Comparison of ENCODE assay signal across 15 cellular contexts in the genomic region with DNA sequence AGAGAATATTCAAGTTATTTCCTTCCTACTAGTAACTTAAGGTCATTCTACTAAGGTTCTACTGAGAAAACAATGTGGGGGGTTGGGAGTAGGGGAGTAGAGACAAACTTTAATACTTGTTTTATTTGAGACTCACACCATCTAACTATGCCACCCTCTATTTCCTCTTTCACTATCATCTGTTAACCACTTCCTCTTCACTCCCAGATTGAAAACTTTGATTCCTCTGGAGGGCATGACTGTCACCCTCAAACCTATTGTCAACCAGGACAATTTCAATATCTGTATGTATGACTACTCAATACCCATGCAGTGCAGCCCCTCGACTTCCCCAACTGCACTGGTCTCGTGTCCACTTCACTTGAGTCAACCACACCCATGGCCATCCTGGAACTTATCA.
"Had no signal": no experiment of that assay in that cellular context is flagged by ENCODE, and none has a peak within 500 bp of the region (broad histone marks: within the 10 kb centered on the region; RNA-seq: fewer than 3 reads in every experiment).

No MANE protein-coding gene starts in this region.

- ATAC-seq: left ventricle myocardium superior; naive thymus-derived CD8-positive, alpha-beta T cell had no signal

- H3K4me3 Mint-ChIP-seq: naive thymus-derived CD8-positive, alpha-beta T cell had no signal

- H3K9me3 ChIP-seq: breast epithelium, thyroid gland had no signal

- H3K27me3 ChIP-seq: breast epithelium, thyroid gland had no signal

- H3K27ac ChIP-seq: breast epithelium, thyroid gland had no signal

- DNase-seq: activated CD4-positive, CD25-positive, alpha-beta regulatory T cell treated with anti-CD3 and anti-CD28 coated beads, Interleukin-2, amount 50 U/mL, for 72 hours; activated naive CD4-positive, alpha-beta T cell; activated T-cell treated with anti-CD3 and anti-CD28 coated beads for 4 hours; aorta; cerebellar nuclear complex; effector CD8-positive, alpha-beta T cell; foreskin fibroblast; hypothalamus; kidney glomerular epithelial cell; left ventricle myocardium superior; mesenchymal stem cell; naive thymus-derived CD8-positive, alpha-beta T cell; stimulated activated CD4-positive, alpha-beta T cell treated with anti-CD3 and anti-CD28 coated beads, Interleukin-1b, Interleukin-23, amount 100 ng/mL, for 48 hours; thyroid gland had no signal

- H3K27ac Mint-ChIP-seq: naive thymus-derived CD8-positive, alpha-beta T cell had no signal

- H3K36me3 Mint-ChIP-seq: naive thymus-derived CD8-positive, alpha-beta T cell had no signal
